Comparison of ENCODE assay signal across 25 cellular contexts in genomic region chr4:139526928-139527327, GRCh38.
"Had no signal": no experiment of that assay in that cellular context is flagged by ENCODE, and none has a peak within 500 bp of the region (broad histone marks: within the 10 kb centered on the region; RNA-seq: fewer than 3 reads in every experiment).

No MANE protein-coding gene starts in this region.

- H3K4me2 ChIP-seq: smooth muscle cell had no signal

- FAIRE-seq: keratinocyte had no signal

- H3K27me3 ChIP-seq: gastrocnemius medialis, right atrium auricular region, stomach, thyroid gland, vagina had no signal

- ATAC-seq: gastrocnemius medialis, left lobe of liver, sciatic nerve had no signal

- H3K27ac Mint-ChIP-seq: memory B cell, nephron progenitor cell had no signal

- H3K4me3 Mint-ChIP-seq: memory B cell, nephron progenitor cell had no signal

- H3K9me3 Mint-ChIP-seq: memory B cell, nephron progenitor cell had no signal

- DNase-seq: dermis blood vessel endothelial cell; effector memory CD4-positive, alpha-beta T cell; erythroblast; gastrocnemius medialis; head of caudate nucleus; nephron progenitor cell; nucleus accumbens; stimulated activated CD4-positive, alpha-beta T cell treated with anti-CD3 and anti-CD28 coated beads, Interleukin-12 subunit alpha, Interleukin-12 subunit beta, amount 100 ng/mL, for 4 hours; stimulated activated CD4-positive, alpha-beta T cell treated with anti-CD3 and anti-CD28 coated beads, Interleukin-1b, Interleukin-23, amount 100 ng/mL, for 48 hours; stimulated activated CD4-positive, alpha-beta T cell treated with anti-CD3 and anti-CD28 coated beads, Interleukin-4, amount 100 ng/mL, for 1 hour; stimulated activated CD8-positive, alpha-beta memory T cell treated with anti-CD3 and anti-CD28 coated beads, Interleukin-4, amount 100 ng/mL, for 48 hours; stimulated activated naive CD4-positive, alpha-beta T cell; stomach; thyroid gland; trophoblast cell had no signal

- H3K4me1 ChIP-seq: prostate gland had no signal

- H3K27me3 Mint-ChIP-seq: memory B cell had no signal

- H3K4me3 ChIP-seq: coronary artery, gastrocnemius medialis, lung, prostate gland, right atrium auricular region, smooth muscle cell, stomach, thyroid gland, vagina had no signal

- H3K27ac ChIP-seq: coronary artery, prostate gland, right atrium auricular region, stomach, thyroid gland, vagina had no signal
